In the genomic region with DNA sequence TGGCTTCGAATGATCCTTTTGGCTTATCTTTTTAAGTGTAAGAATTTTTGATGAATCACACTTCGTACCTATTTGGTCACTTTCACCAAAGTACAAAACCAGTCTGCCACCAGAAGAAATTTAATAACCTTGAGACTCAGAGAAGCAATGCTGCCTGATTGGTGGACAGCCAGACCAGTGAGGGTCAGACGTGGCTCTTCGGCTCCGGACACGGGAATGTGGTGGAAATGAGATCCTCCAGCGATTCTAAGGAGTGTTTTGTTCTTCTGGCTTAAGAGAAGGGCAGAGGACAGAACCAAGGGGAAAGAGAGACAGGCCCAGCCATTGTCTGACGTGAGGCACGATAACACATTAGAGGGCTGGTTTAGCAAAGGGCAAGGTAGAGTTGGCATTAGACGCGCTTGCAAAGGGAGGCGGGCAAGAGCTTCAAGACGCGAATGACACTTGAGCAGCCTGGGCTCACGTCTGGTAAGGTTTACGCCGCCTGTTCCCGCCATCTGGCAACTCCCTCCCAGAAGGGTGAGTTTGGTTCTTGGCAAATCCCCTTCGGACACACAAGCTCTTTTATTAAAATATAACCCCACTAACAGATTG, we compare ENCODE assay signal across 8 cellular contexts. TPM values are rescaled to one million over a fixed set of nuclear protein-coding genes. Genes with fewer than 3 reads are reported as not detected.
DNase-seq lines count a peak whose midpoint lies in the region; ATAC-seq and TF ChIP-seq lines count a peak whose summit lies in the region.

No MANE protein-coding gene starts in this region.

- TF ChIP-seq CTCF in AG10803 (conservative IDR thresholded peaks at IDR 0.05; ENCODE audit: low read length) (no peak), esophagus muscularis mucosa (IDR thresholded peaks at IDR 0.05) (no peak), osteocyte (IDR thresholded peaks at IDR 0.05) (no peak)

- TF ChIP-seq POLR2A in esophagus muscularis mucosa (IDR thresholded peaks at IDR 0.05; ENCODE audit: low read depth) = no peak

- H3K36me3 ChIP-seq in SJSA1 (no peaks in the 10 kb centered on the region), esophagus muscularis mucosa (no peaks in the 10 kb centered on the region)

- no peaks in the 10 kb centered on the region for H3K36me3 Mint-ChIP-seq in osteocyte (ENCODE audit: unreplicated experiment)

- H3K9me3 Mint-ChIP-seq in osteocyte (ENCODE audit: unreplicated experiment) = no peaks in the 10 kb centered on the region

- peak overlapping the region; percentile 73 for H3K4me3 Mint-ChIP-seq in osteocyte (ENCODE audit: unreplicated experiment)

- H3K27ac ChIP-seq in SJSA1 (peak overlapping the region; percentile 98), esophagus muscularis mucosa (replicated peaks in 1 of 4) (peak overlapping the region; percentile 83 to 91 (median 88))

- intact Hi-C loops in esophagus muscularis mucosa (cut with DNase I) = no loop called here

- H3K27ac Mint-ChIP-seq in osteocyte (ENCODE audit: unreplicated experiment) = peak overlapping the region; percentile 87

- WGBS in esophagus muscularis mucosa = 32% methylated on average over 14 of the region's 19 CpGs

- H3K4me1 ChIP-seq in SJSA1 (replicated peaks) = peaks cover 32% of the 10 kb centered on the region
- H3K4me1 ChIP-seq in esophagus muscularis mucosa = peaks cover 5 to 16% (median 14%) of the 10 kb centered on the region in 4 donors

- ATAC-seq in GM18867 (IDR thresholded peaks at IDR 0.05; ENCODE audit: unreplicated experiment) = peak; percentile 27

- peak; percentile 14 for TF ChIP-seq EP300 in esophagus muscularis mucosa (IDR thresholded peaks at IDR 0.05)

- H3K4me3 ChIP-seq in AG10803 (ENCODE audit: low read length) (peak overlapping the region; percentile 71), SJSA1 (peak overlapping the region; percentile 16), esophagus muscularis mucosa (peak overlapping the region; percentile 50 to 63 (median 55))

- H3K9me3 ChIP-seq in SJSA1 (replicated peaks) = no peaks in the 10 kb centered on the region; the same call in 1 of the 2 replicates
- H3K9me3 ChIP-seq in esophagus muscularis mucosa = no peaks in the 10 kb centered on the region

- DNase-seq in AG10803 (ENCODE audit: low read depth) (no peak), HT-29 (ENCODE audit: low spot score) (peak; percentile 88), SJSA1 (ENCODE audit: low read depth in 1 of 2, low spot score in 2 of 2) (no peak), esophagus muscularis mucosa (ENCODE audit: extremely low spot score) (no peak), osteocyte (ENCODE audit: extremely low spot score, unreplicated experiment) (no peak), SW 1271 (lab: John Stamatoyannopoulos, UW) (no peak), islet precursor cell (no peak)

- H3K27me3 Mint-ChIP-seq in osteocyte (ENCODE audit: unreplicated experiment) = peaks cover 3% of the 10 kb centered on the region

- H3K27me3 ChIP-seq in SJSA1 (replicated peaks) = no peaks in the 10 kb centered on the region
- H3K27me3 ChIP-seq in esophagus muscularis mucosa = no peaks in the 10 kb centered on the region

- peaks cover 11% of the 10 kb centered on the region for H3K4me1 Mint-ChIP-seq in osteocyte (ENCODE audit: unreplicated experiment)

RNA-seq across cellular contexts. Expression of a gene that starts 49.9 kb away (rescaled TPM):
- 277 and 282 TPM in 2 replicates for total RNA-seq in HT-29 (2014; rRNA removed; shearing (Covaris generic))
- 202 and 246 TPM in 2 replicates for total RNA-seq in SJSA1 (2014; rRNA removed; shearing (Covaris generic))
- total RNA-seq in esophagus muscularis mucosa (100 to 1,000 TPM; 205 to 226 (median 212) TPM), osteocyte (41.1 and 41.4 TPM in 2 replicates)

Comparison
In these comparisons a context has a peak if more than half of its experiments do, and no peak if none do; other contexts are left out.
1. H3K4me3 ChIP-seq: peak in every context shown above with its lines; median percentile 71 in AG10803; 55 in esophagus muscularis mucosa; 16 in SJSA1.